8 cellular contexts compared by ENCODE assay signal in genomic region chr9:4792572-4793411, GRCh38. TPM values are rescaled to one million over a fixed set of nuclear protein-coding genes. Genes with fewer than 3 reads are reported as not detected.
DNase-seq lines count a peak whose midpoint lies in the region; ATAC-seq, FAIRE-seq and TF ChIP-seq lines count a peak whose summit lies in the region.

RCL1 (plus strand) TSS chr9:4792944; CDS start chr9:4793092, 148 bp downstream.

- TF ChIP-seq POLR2A in H1 (IDR thresholded peaks at IDR 0.05; ENCODE audit: control extremely low read depth in 1 of 2, low read depth in 2 of 2, low read length in 2 of 2): peak; percentile 86 to 88

- H3K4me3 ChIP-seq in H1 (ENCODE audit: extremely low read depth in 1 of 4, insufficient read depth in 2 of 4, low read depth in 3 of 4, low read length in 4 of 4) (peak within 1 kb of the TSS; percentile 81 to 86 (median 84)), mesenchymal stem cell (ENCODE audit: insufficient read depth in 1 of 2, low read depth in 1 of 2, low read length in 2 of 2) (peak within 1 kb of the TSS; percentile 72 to 91)

- peak within 1 kb of the TSS; percentile 54 for H3K4ac ChIP-seq in H1 (replicated peaks; ENCODE audit: insufficient read length, low read depth, low read length)
- peak within 1 kb of the TSS; percentile 5 to 46 for H3K4ac ChIP-seq in mesenchymal stem cell (ENCODE audit: low read depth in 1 of 2, low read length in 2 of 2)

- H4K91ac ChIP-seq in H1 (replicated peaks; ENCODE audit: insufficient read length, low read length) (no peak within 1 kb of the TSS), mesenchymal stem cell (ENCODE audit: low read length) (peak within 1 kb of the TSS; percentile 6)

- 1% methylated on average over 66 of the region's 100 CpGs; no CpG with 5 or more reads in 1 of the 2 experiments for WGBS in H1 (ENCODE audit: extremely low coverage in 1 of 2, insufficient coverage in 1 of 2, insufficient read length in 1 of 2, insufficient replicate concordance in 2 of 2, low coverage in 1 of 2, low lambda C conversion rate in 2 of 2, missing lambda C conversion rate in 1 of 2), 2 experiments
- WGBS in mesenchymal stem cell: under 1% methylated on average over 90 of the region's 100 CpGs

- H3K23ac ChIP-seq in H1 (ENCODE audit: insufficient read length) (no peak within 1 kb of the TSS), mesenchymal stem cell (ENCODE audit: low read length in 2 of 2) (peak within 1 kb of the TSS in 1 of 2 experiments; percentile 19)

- FAIRE-seq in H1 (lab: Jason Lieb, UNC): no peak

- H3K27ac ChIP-seq in H1 (ENCODE audit: low read depth, low read length) (peak within 1 kb of the TSS; percentile 76), mesenchymal stem cell (ENCODE audit: low read length, poor library complexity, severe bottlenecking) (peak within 1 kb of the TSS; percentile 60)

- H3K36me3 ChIP-seq in H1 (ENCODE audit: control insufficient read depth in 2 of 4, insufficient read depth in 4 of 4, low read length in 3 of 4): no peaks in the 10 kb centered on the region
- H3K36me3 ChIP-seq in mesenchymal stem cell (ENCODE audit: control insufficient read depth in 1 of 2, insufficient read depth in 2 of 2, low read depth in 1 of 2, low read length in 2 of 2): no peaks in the 10 kb centered on the region

- H2BK12ac ChIP-seq in H1 (ENCODE audit: low read depth, low read length): no peak within 1 kb of the TSS; the same call in 1 of the 2 replicates
- H2BK12ac ChIP-seq in mesenchymal stem cell (ENCODE audit: low read length in 2 of 2): peak within 1 kb of the TSS in 1 of 2 experiments; percentile 52

- POLR2A ChIA-PET in H1 (lab: Charles Lee; ENCODE audit: partially characterized antibody): interaction anchor here (0.6 to 3.4 kb wide), 23 partner anchors 9 to 1745 kb away, joined by 3 to 17 read pairs (median 4); partner anchors contain the start of genes AK3 and JAK2

- no peak within 1 kb of the TSS for H2BK20ac ChIP-seq in H1 (ENCODE audit: low read length)

- peak within 1 kb of the TSS; percentile 80 to 94 (median 86) for H3K9ac ChIP-seq in H1 (replicated peaks in 1 of 4; ENCODE audit: extremely low read depth in 1 of 4, low read depth in 3 of 4, low read length in 3 of 4)
- peak within 1 kb of the TSS; percentile 89 for H3K9ac ChIP-seq in mesenchymal stem cell (ENCODE audit: low read length)

- CTCF ChIA-PET in H1 (lab: Charles Lee; ENCODE audit: partially characterized antibody): interaction anchor here (1.0 to 2.4 kb wide), 4 partner anchors 10 to 33 kb away, joined by 3 to 12 read pairs (median 4); no protein-coding TSS in a partner anchor

- H3K4me2 ChIP-seq in H1 (ENCODE audit: insufficient read depth in 1 of 2, low read depth in 2 of 2, low read length in 2 of 2) (peak within 1 kb of the TSS; percentile 80 to 98), mesenchymal stem cell (ENCODE audit: low read length, poor library complexity, severe bottlenecking) (peak within 1 kb of the TSS; percentile 82)

- H3K27me3 ChIP-seq in H1 (replicated peaks in 1 of 4; ENCODE audit: control insufficient read depth in 3 of 4, extremely low read depth in 1 of 4, insufficient read depth in 3 of 4, low read length in 3 of 4): no peaks in the 10 kb centered on the region; a peak in 2 of 7 replicates
- no peaks in the 10 kb centered on the region for H3K27me3 ChIP-seq in mesenchymal stem cell (ENCODE audit: control insufficient read depth in 1 of 2, insufficient read depth in 1 of 2, low read length in 2 of 2)

- H2AFZ ChIP-seq in H1 (ENCODE audit: low read length) (peak within 1 kb of the TSS; percentile 82), mesenchymal stem cell (ENCODE audit: low read depth, low read length) (peak within 1 kb of the TSS; percentile 66)

- H2BK120ac ChIP-seq in H1 (replicated peaks; ENCODE audit: low read depth, low read length) (no peak within 1 kb of the TSS), mesenchymal stem cell (ENCODE audit: low read depth, low read length) (peak within 1 kb of the TSS; percentile 68)

- H4K8ac ChIP-seq in H1 (ENCODE audit: extremely low read depth, insufficient read depth, low read length) (peak within 1 kb of the TSS; percentile 86; the same call in 1 of the 2 replicates), mesenchymal stem cell (ENCODE audit: low read length) (peak within 1 kb of the TSS; percentile 84)

- peaks cover 0 to 13% (median 6%) of the 10 kb centered on the region in 4 experiments; a peak in 6 of 7 replicates for H3K4me1 ChIP-seq in H1 (replicated peaks in 1 of 4; ENCODE audit: control insufficient read depth in 3 of 4, insufficient read depth in 4 of 4, low read length in 3 of 4)
- peaks cover 5% of the 10 kb centered on the region for H3K4me1 ChIP-seq in mesenchymal stem cell (ENCODE audit: control insufficient read depth, insufficient read depth, low read depth, low read length)

- TF ChIP-seq RAD21 in H1 (IDR thresholded peaks at IDR 0.05 in 1 of 2, conservative IDR thresholded peaks at IDR 0.05 in 1 of 2; ENCODE audit: low read depth in 2 of 2, low read length in 2 of 2): no peak

- H2BK5ac ChIP-seq in H1 (ENCODE audit: low read depth, low read length) (peak within 1 kb of the TSS; percentile 87), mesenchymal stem cell (ENCODE audit: low read depth, low read length, poor library complexity, severe bottlenecking) (peak within 1 kb of the TSS; percentile 3)

- H3K56ac ChIP-seq in H1 (replicated peaks; ENCODE audit: insufficient read length, low read depth, low read length): no peak within 1 kb of the TSS

- DNase-seq in COLO668 (lab: John Stamatoyannopoulos, UW; ENCODE audit: unreplicated experiment): peak; percentile 99
- peak; percentile 96 for DNase-seq in HT1080 (ENCODE audit: low read depth)
- peak; percentile 86 for DNase-seq in NOMO-1 treated with DMSO at 0.1 percent for 48 hours (lab: John Stamatoyannopoulos, UW; ENCODE audit: unreplicated experiment)
- DNase-seq in activated CD8-positive, alpha-beta memory T cell treated with anti-CD3 and anti-CD28 coated beads for 48 hours (ENCODE audit: low read depth in 2 of 3, low spot score in 2 of 3): peak; percentile 84 to 97 (median 87)
- DNase-seq in H1 (ENCODE audit: low read depth in 1 of 2, low spot score in 2 of 2): peak; percentile 89 to 95
- DNase-seq in mesenchymal stem cell: peak; percentile 96
- DNase-seq in stimulated activated CD8-positive, alpha-beta memory T cell treated with anti-CD3 and anti-CD28 coated beads, Interleukin-12 subunit alpha, Interleukin-12 subunit beta, amount 100 ng/mL, for 4 hours (ENCODE audit: low read depth): peak; percentile 96

- H3K79me1 ChIP-seq in H1 (ENCODE audit: low read depth, low read length): no peaks in the 10 kb centered on the region; the same call in 1 of the 2 replicates
- peaks cover 9% of the 10 kb centered on the region for H3K79me1 ChIP-seq in mesenchymal stem cell (replicated peaks; ENCODE audit: low read length, poor library complexity, severe bottlenecking)

- peak within 1 kb of the TSS; percentile 65; the same call in 1 of the 2 replicates for H2BK15ac ChIP-seq in H1 (ENCODE audit: low read length)
- no peak within 1 kb of the TSS for H2BK15ac ChIP-seq in mesenchymal stem cell (ENCODE audit: low read depth, poor library complexity, severe bottlenecking)

- H3K18ac ChIP-seq in H1 (ENCODE audit: extremely low read depth, low read length) (peak within 1 kb of the TSS; percentile 93), mesenchymal stem cell (ENCODE audit: low read depth in 1 of 2, low read length in 2 of 2) (peak within 1 kb of the TSS; percentile 23 to 96)

- H3K14ac ChIP-seq in H1 (ENCODE audit: insufficient read length) (no peak within 1 kb of the TSS), mesenchymal stem cell (ENCODE audit: low read length in 2 of 2) (no peak within 1 kb of the TSS)

- TF ChIP-seq CTCF in H1 (IDR thresholded peaks at IDR 0.05; ENCODE audit: control extremely low read depth in 1 of 3, insufficient read depth in 1 of 3, low read depth in 1 of 3, low read length in 3 of 3): no peak

- peaks cover 9% of the 10 kb centered on the region for H3K23me2 ChIP-seq in H1 (ENCODE audit: low read depth, low read length)

- peak within 1 kb of the TSS; percentile 34 for H4K5ac ChIP-seq in H1 (ENCODE audit: insufficient read length, low read depth, low read length)

- peak; percentile 96 for ATAC-seq in GM21360 (IDR thresholded peaks at IDR 0.05; ENCODE audit: unreplicated experiment)

- peaks cover 4 to 13% of the 10 kb centered on the region in 2 experiments for H4K20me1 ChIP-seq in H1 (replicated peaks in 1 of 2; ENCODE audit: control insufficient read depth in 1 of 2, insufficient read depth in 2 of 2, low read length in 2 of 2)

- H3K9me3 ChIP-seq in H1 (ENCODE audit: insufficient read depth in 2 of 2, low read depth in 1 of 2, low read length in 1 of 2) (no peaks in the 10 kb centered on the region), mesenchymal stem cell (ENCODE audit: control insufficient read depth, low read length) (no peaks in the 10 kb centered on the region)

- TF ChIP-seq EP300 in H1 (IDR thresholded peaks at IDR 0.05; ENCODE audit: borderline replicate concordance in 1 of 2, low read depth in 2 of 2, low read length in 2 of 2): no peak; a peak in 1 of 3 replicates

- peaks cover 25 to 45% of the 10 kb centered on the region in 2 experiments for H3K79me2 ChIP-seq in H1 (ENCODE audit: control insufficient read depth in 1 of 2, insufficient read depth in 2 of 2, low read length in 2 of 2)

- no peak within 1 kb of the TSS for H2AK5ac ChIP-seq in H1 (ENCODE audit: low read depth, low read length)
- H2AK5ac ChIP-seq in mesenchymal stem cell (ENCODE audit: low read length, severe bottlenecking): no peak within 1 kb of the TSS

TF ChIP-seq in H1, 55 proteins besides CTCF, POLR2A, EP300 and RAD21 (continues in another document):
- no peak for TF ChIP-seq POU5F1 (IDR thresholded peaks at IDR 0.05; ENCODE audit: low read depth, low read length)
- no peak for TF ChIP-seq ZNF274 (IDR thresholded peaks at IDR 0.05; ENCODE audit: borderline replicate concordance, extremely low read depth, low read length)

RNA-seq across cellular contexts. Expression of gene RCL1, which starts in this region (rescaled TPM):
- 31.6 and 34.7 TPM in 2 replicates for total RNA-seq in HT1080 (2014; rRNA removed; shearing (Covaris generic))
- polyA plus RNA-seq in HT1080 (2015; cell fraction: cytosol; rRNA removed): 34.6 and 44.2 TPM in 2 replicates
- polyA plus RNA-seq in HT1080 (2015; cell fraction: nucleus; rRNA removed): 39.5 and 44.6 TPM in 2 replicates
- total RNA-seq in H1 (2021; fragmentation: NEBNext Ultra II Directional; extraction: Animal tissue kit (Norgen Biotek cat#: 25700)): 29.5 and 29.7 TPM in 2 replicates
- 21.0 and 24.0 TPM in 2 replicates for polyA plus RNA-seq in H1 (2011; rRNA removed)
- polyA plus RNA-seq in H1 (2011; cell fraction: cytosol; rRNA removed): 15.3 TPM
- polyA plus RNA-seq in H1 (2011; cell fraction: nucleus; rRNA removed): 45.5 TPM
- polyA plus RNA-seq in H1 (2012, experiment 1 of 2): 19.5 to 21.1 TPM (median 20.6 TPM) in 4 replicates
- 11.4 TPM for polyA plus RNA-seq in H1 (2012, experiment 2 of 2)
- 24.0 TPM for polyA plus RNA-seq in H1 (2013, experiment 1 of 2)
- 25.5 TPM for polyA plus RNA-seq in H1 (2013, experiment 2 of 2)
- 36.2 and 40.4 TPM in 2 replicates for polyA minus RNA-seq in H1 (2011; rRNA and poly(A)+ RNA removed)
- polyA minus RNA-seq in H1 (2011; cell fraction: cytosol; rRNA and poly(A)+ RNA removed): 14.8 TPM
- polyA minus RNA-seq in H1 (2011; cell fraction: nucleus; rRNA and poly(A)+ RNA removed): 61.1 TPM
- 12.5 TPM for polyA plus RNA-seq in mesenchymal stem cell (2013, experiment 1 of 2)
- 13.8 TPM for polyA plus RNA-seq in mesenchymal stem cell (2013, experiment 2 of 2)

Comparison
In these comparisons a context has a peak if more than half of its experiments do, and no peak if none do; other contexts are left out.
1. Peak in every context shown above with its lines: DNase-seq, ATAC-seq, H3K4me3 ChIP-seq and H3K27ac ChIP-seq.